In genomic region chr13:98411013-98411412, GRCh38 we compare ENCODE assay signal across 2 cellular contexts.
TF ChIP-seq lines count a peak whose summit lies in the region.

No MANE protein-coding gene starts in this region.

TF ChIP-seq in HepG2, 621 proteins besides CTCF, POLR2A, EP300 and RAD21:
- TF ChIP-seq, protein P1, sequence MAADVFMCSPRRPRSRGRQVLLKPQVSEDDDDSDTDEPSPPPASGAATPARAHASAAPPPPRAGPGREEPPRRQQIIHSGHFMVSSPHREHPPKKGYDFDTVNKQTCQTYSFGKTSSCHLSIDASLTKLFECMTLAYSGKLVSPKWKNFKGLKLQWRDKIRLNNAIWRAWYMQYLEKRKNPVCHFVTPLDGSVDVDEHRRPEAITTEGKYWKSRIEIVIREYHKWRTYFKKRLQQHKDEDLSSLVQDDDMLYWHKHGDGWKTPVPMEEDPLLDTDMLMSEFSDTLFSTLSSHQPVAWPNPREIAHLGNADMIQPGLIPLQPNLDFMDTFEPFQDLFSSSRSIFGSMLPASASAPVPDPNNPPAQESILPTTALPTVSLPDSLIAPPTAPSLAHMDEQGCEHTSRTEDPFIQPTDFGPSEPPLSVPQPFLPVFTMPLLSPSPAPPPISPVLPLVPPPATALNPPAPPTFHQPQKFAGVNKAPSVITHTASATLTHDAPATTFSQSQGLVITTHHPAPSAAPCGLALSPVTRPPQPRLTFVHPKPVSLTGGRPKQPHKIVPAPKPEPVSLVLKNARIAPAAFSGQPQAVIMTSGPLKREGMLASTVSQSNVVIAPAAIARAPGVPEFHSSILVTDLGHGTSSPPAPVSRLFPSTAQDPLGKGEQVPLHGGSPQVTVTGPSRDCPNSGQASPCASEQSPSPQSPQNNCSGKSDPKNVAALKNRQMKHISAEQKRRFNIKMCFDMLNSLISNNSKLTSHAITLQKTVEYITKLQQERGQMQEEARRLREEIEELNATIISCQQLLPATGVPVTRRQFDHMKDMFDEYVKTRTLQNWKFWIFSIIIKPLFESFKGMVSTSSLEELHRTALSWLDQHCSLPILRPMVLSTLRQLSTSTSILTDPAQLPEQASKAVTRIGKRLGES (CRISPR knock-in tag; IDR thresholded peaks at IDR 0.05; ENCODE audit: borderline replicate concordance), result no peak
- peak; percentile 93 to 97 for TF ChIP-seq MAFK (conservative IDR thresholded peaks at IDR 0.05 in 1 of 2, IDR thresholded peaks at IDR 0.05 in 1 of 2; ENCODE audit: low read length in 2 of 2)
- TF ChIP-seq MAFF (IDR thresholded peaks at IDR 0.05; ENCODE audit: low read depth, low read length), result peak; percentile 94

TF ChIP-seq in WTC11, 78 proteins besides CTCF, POLR2A, EP300 and RAD21 (continued from another document):
- TF ChIP-seq ZNF532 (CRISPR knock-in tag; IDR thresholded peaks at IDR 0.05; ENCODE audit: borderline replicate concordance), result no peak
- TF ChIP-seq TCF7 (CRISPR knock-in tag; IDR thresholded peaks at IDR 0.05; ENCODE audit: low read depth), result no peak
- no peak for TF ChIP-seq TEAD1 (CRISPR knock-in tag; IDR thresholded peaks at IDR 0.05)
- no peak for TF ChIP-seq NR3C1 (CRISPR knock-in tag; conservative IDR thresholded peaks at IDR 0.05; ENCODE audit: low read depth)
- TF ChIP-seq, protein P2, sequence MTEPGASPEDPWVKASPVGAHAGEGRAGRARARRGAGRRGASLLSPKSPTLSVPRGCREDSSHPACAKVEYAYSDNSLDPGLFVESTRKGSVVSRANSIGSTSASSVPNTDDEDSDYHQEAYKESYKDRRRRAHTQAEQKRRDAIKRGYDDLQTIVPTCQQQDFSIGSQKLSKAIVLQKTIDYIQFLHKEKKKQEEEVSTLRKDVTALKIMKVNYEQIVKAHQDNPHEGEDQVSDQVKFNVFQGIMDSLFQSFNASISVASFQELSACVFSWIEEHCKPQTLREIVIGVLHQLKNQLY (CRISPR knock-in tag; IDR thresholded peaks at IDR 0.05), result no peak
- TF ChIP-seq, protein P3, sequence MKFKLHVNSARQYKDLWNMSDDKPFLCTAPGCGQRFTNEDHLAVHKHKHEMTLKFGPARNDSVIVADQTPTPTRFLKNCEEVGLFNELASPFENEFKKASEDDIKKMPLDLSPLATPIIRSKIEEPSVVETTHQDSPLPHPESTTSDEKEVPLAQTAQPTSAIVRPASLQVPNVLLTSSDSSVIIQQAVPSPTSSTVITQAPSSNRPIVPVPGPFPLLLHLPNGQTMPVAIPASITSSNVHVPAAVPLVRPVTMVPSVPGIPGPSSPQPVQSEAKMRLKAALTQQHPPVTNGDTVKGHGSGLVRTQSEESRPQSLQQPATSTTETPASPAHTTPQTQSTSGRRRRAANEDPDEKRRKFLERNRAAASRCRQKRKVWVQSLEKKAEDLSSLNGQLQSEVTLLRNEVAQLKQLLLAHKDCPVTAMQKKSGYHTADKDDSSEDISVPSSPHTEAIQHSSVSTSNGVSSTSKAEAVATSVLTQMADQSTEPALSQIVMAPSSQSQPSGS (CRISPR knock-in tag; IDR thresholded peaks at IDR 0.05; ENCODE audit: borderline replicate concordance, low read depth), result no peak
- no peak for TF ChIP-seq NFE2L1 (CRISPR knock-in tag; IDR thresholded peaks at IDR 0.05)
- TF ChIP-seq, protein P4, sequence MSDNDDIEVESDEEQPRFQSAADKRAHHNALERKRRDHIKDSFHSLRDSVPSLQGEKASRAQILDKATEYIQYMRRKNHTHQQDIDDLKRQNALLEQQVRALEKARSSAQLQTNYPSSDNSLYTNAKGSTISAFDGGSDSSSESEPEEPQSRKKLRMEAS (CRISPR knock-in tag; IDR thresholded peaks at IDR 0.05), result no peak
- no peak for TF ChIP-seq ETV6 (CRISPR knock-in tag; IDR thresholded peaks at IDR 0.05)
- no peak for TF ChIP-seq ZNF671 (CRISPR knock-in tag; IDR thresholded peaks at IDR 0.05)
- TF ChIP-seq GABPB1 (CRISPR knock-in tag; IDR thresholded peaks at IDR 0.05), result no peak
